Comparison of ENCODE assay signal across 8 cellular contexts in genomic region chr6:21595265-21595950, GRCh38. TPM values are rescaled to one million over a fixed set of nuclear protein-coding genes. Genes with fewer than 3 reads are reported as not detected.
DNase-seq lines count a peak whose midpoint lies in the region; ATAC-seq, FAIRE-seq and TF ChIP-seq lines count a peak whose summit lies in the region.

No MANE protein-coding gene starts in this region.

- H3K36me3 ChIP-seq in H1 (ENCODE audit: control insufficient read depth in 2 of 4, insufficient read depth in 4 of 4, low read length in 3 of 4) (peaks cover 0 to 30% (median 6%) of the 10 kb centered on the region in 4 experiments; a peak in 2 of 8 replicates), mucosa of descending colon (ENCODE audit: low read depth) (no peaks in the 10 kb centered on the region)

- TF ChIP-seq CTCF in H1 (IDR thresholded peaks at IDR 0.05; ENCODE audit: control extremely low read depth in 1 of 3, insufficient read depth in 1 of 3, low read depth in 1 of 3, low read length in 3 of 3) (peak in 1 of 3 experiments; percentile 2; a peak in 1 of 4 replicates), mucosa of descending colon (IDR thresholded peaks at IDR 0.05) (no peak)

- H3K79me1 ChIP-seq in H1 (ENCODE audit: low read depth, low read length) = no peaks in the 10 kb centered on the region

- peak in 1 of 2 experiments; percentile 35; a peak in 1 of 3 replicates for TF ChIP-seq POLR2A in H1 (IDR thresholded peaks at IDR 0.05; ENCODE audit: control extremely low read depth in 1 of 2, low read depth in 2 of 2, low read length in 2 of 2)

- H3K23me2 ChIP-seq in H1 (ENCODE audit: low read depth, low read length) = peaks cover 9% of the 10 kb centered on the region

- H3K9ac ChIP-seq in H1 (replicated peaks in 1 of 4; ENCODE audit: extremely low read depth in 1 of 4, low read depth in 3 of 4, low read length in 3 of 4) = peak overlapping the region; percentile 82 to 94 (median 87)

- peaks cover 29 to 68% of the 10 kb centered on the region in 2 experiments for H3K79me2 ChIP-seq in H1 (ENCODE audit: control insufficient read depth in 1 of 2, insufficient read depth in 2 of 2, low read length in 2 of 2)

- peaks cover 6 to 7% of the 10 kb centered on the region in 2 experiments for H4K20me1 ChIP-seq in H1 (replicated peaks in 1 of 2; ENCODE audit: control insufficient read depth in 1 of 2, insufficient read depth in 2 of 2, low read length in 2 of 2)

- H3K36me3 Mint-ChIP-seq in T-helper 17 cell (ENCODE audit: low read depth) = no peaks in the 10 kb centered on the region

- no peak overlapping the region for H3K23ac ChIP-seq in H1 (ENCODE audit: insufficient read length)

- CTCF ChIA-PET in H1 (lab: Charles Lee; ENCODE audit: partially characterized antibody) = interaction anchor here (0.6 to 2.4 kb wide), 5 partner anchors 10 to 519 kb away, joined by 3 to 10 read pairs (median 4); no protein-coding TSS in a partner anchor

- H2BK120ac ChIP-seq in H1 (replicated peaks; ENCODE audit: low read depth, low read length) = peak overlapping the region; percentile 34

- H3K4me1 Mint-ChIP-seq in T-helper 17 cell = peaks cover 19% of the 10 kb centered on the region

- H3K18ac ChIP-seq in H1 (ENCODE audit: extremely low read depth, low read length) = peak overlapping the region; percentile 95

- H3K4me2 ChIP-seq in H1 (ENCODE audit: insufficient read depth in 1 of 2, low read depth in 2 of 2, low read length in 2 of 2) = peak overlapping the region; percentile 80 to 87

- H2BK15ac ChIP-seq in H1 (ENCODE audit: low read length) = no peak overlapping the region; the same call in 1 of the 2 replicates

- H3K27ac Mint-ChIP-seq in T-helper 17 cell = peak overlapping the region; percentile 78

- H3K14ac ChIP-seq in H1 (ENCODE audit: insufficient read length) = peak overlapping the region; percentile 67

- H3K56ac ChIP-seq in H1 (replicated peaks; ENCODE audit: insufficient read length, low read depth, low read length) = peak overlapping the region; percentile 87

- peak overlapping the region; percentile 92 for H3K4me3 Mint-ChIP-seq in T-helper 17 cell

- peak overlapping the region; percentile 88 for H3K4ac ChIP-seq in H1 (replicated peaks; ENCODE audit: insufficient read length, low read depth, low read length)

- POLR2A ChIA-PET in H1 (lab: Charles Lee; ENCODE audit: partially characterized antibody) = interaction anchor here (0.7 to 10.3 kb wide), 16 partner anchors 8 to 338 kb away, joined by 3 to 161 read pairs (median 4); no protein-coding TSS in a partner anchor

- H2BK12ac ChIP-seq in H1 (ENCODE audit: low read depth, low read length) = no peak overlapping the region

- intact Hi-C loops in mucosa of descending colon (cut with DNase I, micrococcal nuclease) = loop anchor here in 1 of 2 donors (10.0 kb wide), 1 partner anchor 339 kb away; no protein-coding TSS in a partner anchor

- peak overlapping the region; percentile 80 to 97 (median 84) for H3K4me3 ChIP-seq in H1 (ENCODE audit: extremely low read depth in 1 of 4, insufficient read depth in 2 of 4, low read depth in 3 of 4, low read length in 4 of 4)
- H3K4me3 ChIP-seq in mucosa of descending colon = peak overlapping the region; percentile 71

- peak overlapping the region; percentile 93 for H4K8ac ChIP-seq in H1 (ENCODE audit: extremely low read depth, insufficient read depth, low read length)

- no peak for TF ChIP-seq EP300 in H1 (IDR thresholded peaks at IDR 0.05; ENCODE audit: borderline replicate concordance in 1 of 2, low read depth in 2 of 2, low read length in 2 of 2)

- H4K91ac ChIP-seq in H1 (replicated peaks; ENCODE audit: insufficient read length, low read length) = peak overlapping the region; percentile 79

- peak overlapping the region; percentile 90 for H4K5ac ChIP-seq in H1 (ENCODE audit: insufficient read length, low read depth, low read length)

- peaks cover 0 to 11% (median 6%) of the 10 kb centered on the region in 4 experiments; a peak in 5 of 7 replicates for H3K4me1 ChIP-seq in H1 (replicated peaks in 1 of 4; ENCODE audit: control insufficient read depth in 3 of 4, insufficient read depth in 4 of 4, low read length in 3 of 4)
- peaks cover 14% of the 10 kb centered on the region for H3K4me1 ChIP-seq in mucosa of descending colon (ENCODE audit: low read depth)

- H3K9me3 ChIP-seq in T-helper 17 cell (ENCODE audit: control insufficient read depth, low read length, poor library complexity, severe bottlenecking) (peaks cover 7% of the 10 kb centered on the region), H1 (ENCODE audit: insufficient read depth in 2 of 2, low read depth in 1 of 2, low read length in 1 of 2) (no peaks in the 10 kb centered on the region), mucosa of descending colon (no peaks in the 10 kb centered on the region)

- H2AK5ac ChIP-seq in H1 (ENCODE audit: low read depth, low read length) = no peak overlapping the region

- no peak overlapping the region for H2AFZ ChIP-seq in H1 (ENCODE audit: low read length)

- no peak overlapping the region for H2BK20ac ChIP-seq in H1 (ENCODE audit: low read length)

- peaks cover 47% of the 10 kb centered on the region for H3K27me3 Mint-ChIP-seq in T-helper 17 cell

- peak overlapping the region; percentile 73 for H3K27ac ChIP-seq in H1 (ENCODE audit: low read depth, low read length)

- WGBS in H1 (ENCODE audit: extremely low coverage in 1 of 2, insufficient coverage in 1 of 2, insufficient read length in 1 of 2, insufficient replicate concordance in 2 of 2, low coverage in 1 of 2, low lambda C conversion rate in 2 of 2, missing lambda C conversion rate in 1 of 2), 2 experiments = 2% methylated on average over 50 of the region's 95 CpGs; no CpG with 5 or more reads in 1 of the 2 experiments

- ATAC-seq in HG02981 (IDR thresholded peaks at IDR 0.05; ENCODE audit: unreplicated experiment) (peak; percentile 18), T-helper 17 cell (peak; percentile 41), mucosa of descending colon (peak; percentile 17)

- no peaks in the 10 kb centered on the region for H3K27me3 ChIP-seq in H1 (replicated peaks in 1 of 4; ENCODE audit: control insufficient read depth in 3 of 4, extremely low read depth in 1 of 4, insufficient read depth in 3 of 4, low read length in 3 of 4)

- TF ChIP-seq RAD21 in H1 (IDR thresholded peaks at IDR 0.05 in 1 of 2, conservative IDR thresholded peaks at IDR 0.05 in 1 of 2; ENCODE audit: low read depth in 2 of 2, low read length in 2 of 2) = peak in 1 of 2 experiments; percentile 11; a peak in 2 of 4 replicates

- DNase-seq in stimulated activated CD4-positive, alpha-beta T cell treated with anti-CD3 and anti-CD28 coated beads, Interleukin-12 subunit alpha, Interleukin-12 subunit beta, amount 100 ng/mL, for 4 hours = peak; percentile 19
- no peak for DNase-seq in stimulated activated CD4-positive, alpha-beta T cell treated with anti-CD3 and anti-CD28 coated beads, Interleukin-4, amount 100 ng/mL, for 24 hours
- DNase-seq in T-helper 17 cell (peak in 2 of 3 donors; percentile 10 to 13), H1 (ENCODE audit: low read depth in 1 of 2, low spot score in 2 of 2) (no peak), mucosa of descending colon (peak; percentile 58 to 68 (median 67)), ureter (ENCODE audit: low spot score) (peak; percentile 57), HPDE6-E6E7 (ENCODE audit: extremely low spot score) (no peak)

- H2BK5ac ChIP-seq in H1 (ENCODE audit: low read depth, low read length) = peak overlapping the region; percentile 97

- no peak for FAIRE-seq in H1 (lab: Jason Lieb, UNC)

TF ChIP-seq in H1, 55 proteins besides CTCF, POLR2A, EP300 and RAD21 (continues in another document):
- TF ChIP-seq TBP (IDR thresholded peaks at IDR 0.05; ENCODE audit: low read depth, low read length) = no peak
- TF ChIP-seq RXRA (IDR thresholded peaks at IDR 0.05; ENCODE audit: insufficient read depth, low read depth, low read length) = no peak
- TF ChIP-seq ZNF274 (IDR thresholded peaks at IDR 0.05; ENCODE audit: borderline replicate concordance, extremely low read depth, low read length) = no peak
- no peak for TF ChIP-seq NANOG (IDR thresholded peaks at IDR 0.05; ENCODE audit: insufficient read depth, low read depth, low read length, poor library complexity, severe bottlenecking)
- TF ChIP-seq MAX (IDR thresholded peaks at IDR 0.05) = peak; percentile 42; the same call in 1 of the 2 replicates
- no peak for TF ChIP-seq E2F6 (IDR thresholded peaks at IDR 0.05)
- TF ChIP-seq SP2 (IDR thresholded peaks at IDR 0.05; ENCODE audit: low read length) = no peak
- TF ChIP-seq NRF1 (IDR thresholded peaks at IDR 0.05; ENCODE audit: low read depth, low read length) = no peak
- no peak for TF ChIP-seq USF2 (IDR thresholded peaks at IDR 0.05; ENCODE audit: low read length)
- peak; percentile 47; the same call in 1 of the 2 replicates for TF ChIP-seq EGR1 (IDR thresholded peaks at IDR 0.05; ENCODE audit: borderline replicate concordance, low read depth, low read length)

RNA-seq across cellular contexts. Expression of gene SOX4, which starts 1.9 kb away (rescaled TPM):
- total RNA-seq in T-helper 17 cell = 1 to 10 TPM in 1 of 2 donors, under 1 TPM in 1; 0.97 to 1.7 TPM
- total RNA-seq in H1 (2021; fragmentation: NEBNext Ultra II Directional; extraction: Animal tissue kit (Norgen Biotek cat#: 25700)) = 162 and 169 TPM in 2 replicates
- polyA plus RNA-seq in H1 (2011; rRNA removed) = 14.1 and 16.1 TPM in 2 replicates
- polyA plus RNA-seq in H1 (2011; cell fraction: cytosol; rRNA removed) = 25.2 TPM
- polyA plus RNA-seq in H1 (2011; cell fraction: nucleus; rRNA removed) = 28.0 TPM
- polyA plus RNA-seq in H1 (2012, experiment 1 of 2) = 42.4 to 50.3 TPM (median 46.5 TPM) in 4 replicates
- 31.6 TPM for polyA plus RNA-seq in H1 (2012, experiment 2 of 2)
- polyA plus RNA-seq in H1 (2013, experiment 1 of 2) = 141 TPM
- polyA plus RNA-seq in H1 (2013, experiment 2 of 2) = 134 TPM
- polyA minus RNA-seq in H1 (2011; rRNA and poly(A)+ RNA removed) = 26.2 and 31.1 TPM in 2 replicates
- 46.9 TPM for polyA minus RNA-seq in H1 (2011; cell fraction: cytosol; rRNA and poly(A)+ RNA removed)
- polyA minus RNA-seq in H1 (2011; cell fraction: nucleus; rRNA and poly(A)+ RNA removed) = 36.0 TPM
- 10 to 100 TPM; 14.9 to 54.5 (median 26.5) TPM for total RNA-seq in mucosa of descending colon
- total RNA-seq in ureter = 30.3 TPM

Comparison
In these comparisons a context has a peak if more than half of its experiments do, and no peak if none do; other contexts are left out.
1. DNase-seq: peak in stimulated activated CD4-positive, alpha-beta T cell treated with anti-CD3 and anti-CD28 coated beads, Interleukin-12 subunit alpha, Interleukin-12 subunit beta, amount 100 ng/mL, for 4 hours (single experiment), T-helper 17 cell (2 of 3), mucosa of descending colon (3 of 3) and ureter (single experiment); none in stimulated activated CD4-positive, alpha-beta T cell treated with anti-CD3 and anti-CD28 coated beads, Interleukin-4, amount 100 ng/mL, for 24 hours (single experiment), H1 (0 of 2) and HPDE6-E6E7 (single experiment).
2. RNA of gene SOX4, which starts 1.9 kb away (total RNA-seq): 162 to 169 TPM in H1, 30.3 TPM in ureter (single experiment) and 14.9 to 54.5 TPM in mucosa of descending colon; 0.97 to 1.7 TPM in T-helper 17 cell; every median in the first group is over 4 times any median in the second.
3. Peak in every context shown above with its lines, with median percentiles within 50 percentile points of each other: ATAC-seq.